Comparison of ENCODE assay signal across 1 cellular context in genomic region chr19:988510-988909, GRCh38.
TF ChIP-seq lines count a peak whose summit lies in the region.

No MANE protein-coding gene starts in this region.

TF ChIP-seq in HepG2, 621 proteins besides CTCF, POLR2A, EP300 and RAD21:
- TF ChIP-seq REL (CRISPR knock-in tag; conservative IDR thresholded peaks at IDR 0.05) (no peak), ZNF768 (CRISPR knock-in tag; IDR thresholded peaks at IDR 0.05) (peak; percentile 26; the same call in 1 of the 2 replicates)
